Comparison of ENCODE assay signal across 1 cellular context in the genomic region with DNA sequence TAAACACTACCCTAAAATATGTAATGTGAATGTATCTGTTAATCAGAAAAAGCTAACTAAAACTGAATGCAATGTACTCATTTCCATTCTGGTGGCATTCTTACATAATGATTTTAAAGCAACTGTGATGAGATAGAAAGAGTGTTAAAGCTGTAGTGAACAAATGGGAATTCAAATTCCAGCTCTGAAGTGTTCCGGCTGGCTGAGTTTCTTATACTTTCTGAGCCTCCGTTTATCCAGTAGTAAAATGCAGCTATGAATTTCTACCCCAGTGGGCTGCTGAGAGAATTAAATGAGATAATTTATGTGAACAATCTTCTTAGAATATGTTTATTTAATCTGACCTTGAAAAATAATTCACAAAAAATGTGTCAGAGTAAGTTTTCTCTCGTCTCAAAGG.
TF ChIP-seq lines count a peak whose summit lies in the region.

No MANE protein-coding gene starts in this region.

TF ChIP-seq in liver, 16 proteins besides CTCF, POLR2A, EP300 and RAD21 (continued from another document):
- TF ChIP-seq REST (IDR thresholded peaks at IDR 0.05) (no peak), FOXA2 (IDR thresholded peaks at IDR 0.05) (no peak), NR2F2 (IDR thresholded peaks at IDR 0.05) (no peak), TAF1 (conservative IDR thresholded peaks at IDR 0.05) (no peak)
- TF ChIP-seq, protein P1, sequence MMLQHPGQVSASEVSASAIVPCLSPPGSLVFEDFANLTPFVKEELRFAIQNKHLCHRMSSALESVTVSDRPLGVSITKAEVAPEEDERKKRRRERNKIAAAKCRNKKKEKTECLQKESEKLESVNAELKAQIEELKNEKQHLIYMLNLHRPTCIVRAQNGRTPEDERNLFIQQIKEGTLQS (IDR thresholded peaks at IDR 0.05) = no peak
